In genomic region chr1:229341811-229342304, GRCh38 we compare ENCODE assay signal across 8 cellular contexts. TPM values are rescaled to one million over a fixed set of nuclear protein-coding genes. Genes with fewer than 3 reads are reported as not detected.
DNase-seq lines count a peak whose midpoint lies in the region; ATAC-seq, FAIRE-seq and TF ChIP-seq lines count a peak whose summit lies in the region.

No MANE protein-coding gene starts in this region.

- TF ChIP-seq CTCF in K562 (IDR thresholded peaks at IDR 0.05 in 2 of 3, conservative IDR thresholded peaks at IDR 0.05 in 1 of 3; ENCODE audit: insufficient read depth in 2 of 3, low read depth in 1 of 3, low read length in 3 of 3), result no peak
- no peak for TF ChIP-seq CTCF in kidney epithelial cell (IDR thresholded peaks at IDR 0.05; ENCODE audit: insufficient read depth, low read length, poor library complexity, severe bottlenecking)

- H3K36me3 ChIP-seq in ACC112 (ENCODE audit: insufficient read depth, low read length) (no peaks in the 10 kb centered on the region), K562 (ENCODE audit: control insufficient read depth, insufficient read depth, low read length) (peaks cover 9% of the 10 kb centered on the region; the same call in 2 of the 3 replicates), kidney epithelial cell (ENCODE audit: control insufficient read depth, insufficient read depth, low read length) (no peaks in the 10 kb centered on the region), stomach smooth muscle (ENCODE audit: control insufficient read depth in 2 of 2, insufficient read depth in 2 of 2, low read length in 2 of 2) (no peaks in the 10 kb centered on the region)

- peak overlapping the region; percentile 91 for H3K4me3 ChIP-seq in ACC112 (ENCODE audit: low read depth, low read length)
- peak overlapping the region; percentile 85 for H3K4me3 ChIP-seq in K562
- peak overlapping the region; percentile 58 for H3K4me3 ChIP-seq in kidney epithelial cell (ENCODE audit: low read depth, low read length)
- peak overlapping the region; percentile 49 to 81 for H3K4me3 ChIP-seq in stomach smooth muscle (ENCODE audit: low read length in 2 of 2)

- H3K79me2 ChIP-seq in ACC112 (ENCODE audit: control insufficient read depth, insufficient read depth, low read length, unreplicated experiment) (peaks cover 33% of the 10 kb centered on the region), K562 (ENCODE audit: control insufficient read depth, insufficient read depth, low read length) (peaks cover 52% of the 10 kb centered on the region)

- intact Hi-C loops in K562 (cut with micrococcal nuclease), result loop anchor here (5.0 kb wide), 1 partner anchor 165 kb away; the partner anchor contains the start of gene NUP133

- no peaks in the 10 kb centered on the region for H3K9me1 ChIP-seq in K562 (ENCODE audit: control insufficient read depth, insufficient read depth, low read length)

- H3K4me2 ChIP-seq in K562 (ENCODE audit: insufficient read depth, low read length), result peak overlapping the region; percentile 88

- H3K9ac ChIP-seq in K562 (ENCODE audit: insufficient read depth in 1 of 2, low read depth in 2 of 2, low read length in 2 of 2), result peak overlapping the region; percentile 69 to 95
- H3K9ac ChIP-seq in stomach smooth muscle (ENCODE audit: low read length in 2 of 2), result peak overlapping the region; percentile 64 to 69

- TF ChIP-seq POLR2A in K562 (conservative IDR thresholded peaks at IDR 0.05), result no peak

- DNase-seq in NCI-H510A treated with DMSO at 0.1 percent for 48 hours (lab: John Stamatoyannopoulos, UW) (peak; percentile 56), K562 (ENCODE audit: extremely low read depth in 1 of 4, low spot score in 3 of 4) (peak in 2 of 4 experiments; percentile 76 to 77), kidney epithelial cell (ENCODE audit: low read depth) (no peak), cortex of kidney (lab: John Stamatoyannopoulos, UW) (no peak)

- TF ChIP-seq EP300 in K562 (IDR thresholded peaks at IDR 0.05; ENCODE audit: low read length), result no peak

- H3K4me1 ChIP-seq in ACC112 (ENCODE audit: control insufficient read depth, insufficient read depth, low read length, unreplicated experiment), result peaks cover 16% of the 10 kb centered on the region
- H3K4me1 ChIP-seq in K562 (replicated peaks in 1 of 2; ENCODE audit: control insufficient read depth in 2 of 2, insufficient read depth in 2 of 2, low read length in 2 of 2), result peaks cover 17 to 24% of the 10 kb centered on the region in 2 experiments; a peak in 4 of 5 replicates
- peaks cover 12% of the 10 kb centered on the region for H3K4me1 ChIP-seq in stomach smooth muscle (ENCODE audit: control insufficient read depth, insufficient read depth, low read length)

- no TSS peak for BruUV-seq in K562 (replicated peaks; lab: Mats Ljungman, UMichigan)

- H2AFZ ChIP-seq in ACC112 (ENCODE audit: low read length, unreplicated experiment) (peak overlapping the region; percentile 80), K562 (ENCODE audit: low read depth, low read length) (peak overlapping the region; percentile 90)

- H3K27ac ChIP-seq in ACC112 (ENCODE audit: low read depth, low read length) (no peak overlapping the region), K562 (ENCODE audit: extremely low read depth, low read depth, low read length) (peak overlapping the region; percentile 79), stomach smooth muscle (ENCODE audit: low read length) (no peak overlapping the region)

- TF ChIP-seq RAD21 in K562 (CRISPR knock-in tag; conservative IDR thresholded peaks at IDR 0.05 in 1 of 2, IDR thresholded peaks at IDR 0.05 in 1 of 2), result no peak

- POLR2A ChIA-PET in K562 (lab: Yijun Ruan, JAX), result interaction anchor here (0.6 to 1.2 kb wide), 5 partner anchors 9 to 798 kb away, joined by 3 to 4 read pairs (median 3); no protein-coding TSS in a partner anchor

- WGBS in K562 (ENCODE audit: insufficient coverage, low coverage, missing lambda C conversion rate), result under 1% methylated on average over 36 of the region's 54 CpGs

- peaks cover 2% of the 10 kb centered on the region; the same call in 1 of the 2 replicates for H3K27me3 ChIP-seq in ACC112 (ENCODE audit: insufficient read depth, low read length)
- peaks cover 0 to 3% of the 10 kb centered on the region in 2 experiments; a peak in 2 of 5 replicates for H3K27me3 ChIP-seq in K562 (ENCODE audit: control insufficient read depth in 2 of 2, insufficient read depth in 2 of 2, low read length in 2 of 2)
- H3K27me3 ChIP-seq in kidney epithelial cell (ENCODE audit: control insufficient read depth, insufficient read depth, low read length), result no peaks in the 10 kb centered on the region
- H3K27me3 ChIP-seq in stomach smooth muscle (ENCODE audit: control insufficient read depth in 1 of 2, insufficient read depth in 2 of 2, low read length in 2 of 2), result peaks cover 0 to under 1% of the 10 kb centered on the region in 2 donors

- CTCF ChIA-PET in K562 (lab: Yijun Ruan, JAX; ENCODE audit: low intra/inter-chr PET ratio), result no interaction called here

- peaks cover 7% of the 10 kb centered on the region for H3K9me3 ChIP-seq in K562 (replicated peaks; ENCODE audit: control insufficient read depth, insufficient read depth, low read depth, low read length)
- no peaks in the 10 kb centered on the region for H3K9me3 ChIP-seq in stomach smooth muscle (ENCODE audit: control insufficient read depth in 2 of 2, low read length in 2 of 2)

- FAIRE-seq in K562 (lab: Jason Lieb, UNC), result no peak

- 0 out of 2 replicates have a peak, but pooled peaks cover 4% of the 10 kb centered on the region for H4K20me1 ChIP-seq in K562 (replicated peaks; ENCODE audit: control insufficient read depth, insufficient read depth, low read length)

- ATAC-seq in GM18519 (IDR thresholded peaks at IDR 0.05; ENCODE audit: low FRiP score, unreplicated experiment) (peak; percentile 18), HG03039 (IDR thresholded peaks at IDR 0.05; ENCODE audit: unreplicated experiment) (peak; percentile 16), K562 (peak; percentile 50)

- in situ Hi-C loops in K562 (cut with MboI), result no loop called here

TF ChIP-seq in K562, 482 proteins besides CTCF, POLR2A, EP300 and RAD21 (continues in another document):
- TF ChIP-seq ZNF316 (IDR thresholded peaks at IDR 0.05) (no peak), NR2F6 (CRISPR knock-in tag; IDR thresholded peaks at IDR 0.05) (no peak), ZNF274 (IDR thresholded peaks at IDR 0.05; ENCODE audit: borderline replicate concordance, low read depth, low read length) (no peak), ZNF384 (IDR thresholded peaks at IDR 0.05; ENCODE audit: low read depth, low read length) (peak; percentile 37; the same call in 1 of the 2 replicates), ZBTB9 (CRISPR knock-in tag; IDR thresholded peaks at IDR 0.05) (0 out of 2 replicates have a peak, but pooled peaks have one; percentile 15), SAP30 (IDR thresholded peaks at IDR 0.05; ENCODE audit: borderline replicate concordance, insufficient read depth, low read depth, low read length, poor library complexity, severe bottlenecking) (peak; percentile 73), CREB3L1 (IDR thresholded peaks at IDR 0.05; ENCODE audit: borderline replicate concordance, low read depth) (peak; percentile 35; the same call in 1 of the 2 replicates)

RNA-seq across cellular contexts. Expression of gene CCSAP, which starts 1.0 kb away (rescaled TPM):
- total RNA-seq in K562 (2011; cell fraction: chromatin; rRNA removed; ENCODE audit: low replicate concordance), result 9.4 and 42.2 TPM in 2 replicates
- 6.0 and 8.4 TPM in 2 replicates for total RNA-seq in K562 (2011; cell fraction: nucleolus; rRNA removed)
- 19.9 and 28.9 TPM in 2 replicates for total RNA-seq in K562 (2011; cell fraction: nucleoplasm; rRNA removed)
- total RNA-seq in K562 (2014; rRNA removed), result 7.8 and 8.2 TPM in 2 replicates
- total RNA-seq in K562 (2014; rRNA removed; fragmentation: Illumina TruSeq; extraction: Trizol), result 13.6 and 14.4 TPM in 2 replicates
- total RNA-seq in K562 (2015; rRNA removed; fragmentation: Illumina TruSeq; extraction: Trizol), result 10.7 and 11.2 TPM in 2 replicates
- total RNA-seq in K562 (2021), result 10.3 and 10.5 TPM in 2 replicates
- 15.9 and 18.4 TPM in 2 replicates for polyA plus RNA-seq in K562 (2011; rRNA removed)
- polyA plus RNA-seq in K562 (2011; cell fraction: cytosol; rRNA removed), result 2.7 and 11.3 TPM in 2 replicates
- 8.0 and 22.9 TPM in 2 replicates for polyA plus RNA-seq in K562 (2011; cell fraction: nucleus; rRNA removed)
- polyA plus RNA-seq in K562 (2012), result 6.5 and 7.3 TPM in 2 replicates
- 6.9 and 9.5 TPM in 2 replicates for polyA plus RNA-seq in K562 (2014; fragmentation: Illumina TruSeq; extraction: Trizol)
- 1 to 10 TPM; 3.6 to 4.3 TPM for polyA plus RNA-seq in K562 (2014; fragmentation: Nextera tagmentation; extraction: Ambion mirVana)
- 6.0 and 8.2 TPM in 2 replicates for polyA plus RNA-seq in K562 (2014; rRNA removed)
- polyA minus RNA-seq in K562 (2011; rRNA and poly(A)+ RNA removed), result 22.1 and 31.4 TPM in 2 replicates
- polyA minus RNA-seq in K562 (2011; cell fraction: cytosol; rRNA and poly(A)+ RNA removed), result 12.0 and 16.3 TPM in 2 replicates
- polyA minus RNA-seq in K562 (2011; cell fraction: nucleus; rRNA and poly(A)+ RNA removed), result 5.0 and 16.2 TPM in 2 replicates
- total RNA-seq in kidney epithelial cell, result 2.9 and 3.0 TPM in 2 replicates
